ENCODE assay signal across 28 cellular contexts in the genomic region with DNA sequence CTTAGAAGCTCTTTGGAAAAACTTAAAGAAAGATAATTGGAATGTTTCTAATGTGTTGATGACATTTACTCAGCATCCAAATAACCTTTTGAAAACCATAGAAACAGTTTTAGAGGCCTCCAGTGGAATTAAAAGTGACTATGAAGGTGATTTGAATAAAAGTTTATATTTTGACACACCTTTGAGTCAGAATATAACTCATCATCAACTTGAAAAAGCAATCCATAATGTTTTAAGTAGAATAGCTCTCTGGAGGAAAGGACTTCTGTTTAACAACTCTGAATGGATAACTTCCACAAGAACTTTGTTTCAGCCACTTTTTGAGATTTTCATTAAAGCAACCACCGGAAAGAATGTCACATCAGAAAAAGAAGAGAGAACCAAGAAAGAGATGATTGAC.
"Had no signal": no experiment of that assay in that cellular context is flagged by ENCODE, and none has a peak within 500 bp of the region (broad histone marks: within the 10 kb centered on the region; RNA-seq: fewer than 3 reads in every experiment).

No MANE protein-coding gene starts in this region.

- H3K9me3 Mint-ChIP-seq: activated CD4-positive, alpha-beta T cell treated with anti-CD3 and anti-CD28 coated beads, Interleukin-2, amount 10 ng/mL, durations not matched to agents 24 days and 14 days; activated CD8-positive, alpha-beta T cell treated with anti-CD3 and anti-CD28 coated beads for 36 hours; activated naive CD4-positive, alpha-beta T cell treated with anti-CD3 and anti-CD28 coated beads for 36 hours; activated naive CD4-positive, alpha-beta T cell treated with anti-CD3 and anti-CD28 coated beads, Interleukin-2, amount 50 U/mL, for 72 hours; brain; central memory CD8-positive, alpha-beta T cell had no signal

- H3K36me3 Mint-ChIP-seq: activated naive CD4-positive, alpha-beta T cell treated with anti-CD3 and anti-CD28 coated beads, Interleukin-2, amount 50 U/mL, for 72 hours; brain had no signal

- H3K4me1 ChIP-seq: adrenal gland had no signal

- H3K27me3 Mint-ChIP-seq: activated CD8-positive, alpha-beta T cell treated with anti-CD3 and anti-CD28 coated beads for 36 hours; brain had no signal

- H3K4me2 ChIP-seq: KMS-11, PC-9 had no signal

- H3K9me3 ChIP-seq: adrenal gland had no signal

- H2AFZ ChIP-seq: PC-9 had no signal

- H3K36me3 ChIP-seq: adrenal gland, cardiac muscle cell, WERI-Rb-1 had no signal

- H3K27ac ChIP-seq: adrenal gland, cardiac muscle cell, KMS-11, PC-9, WERI-Rb-1 had no signal

- H3K27ac Mint-ChIP-seq: activated CD4-positive, alpha-beta T cell treated with anti-CD3 and anti-CD28 coated beads, Interleukin-2, amount 10 ng/mL, durations not matched to agents 24 days and 14 days; activated CD8-positive, alpha-beta T cell treated with anti-CD3 and anti-CD28 coated beads for 36 hours; activated naive CD4-positive, alpha-beta T cell treated with anti-CD3 and anti-CD28 coated beads for 36 hours; activated naive CD4-positive, alpha-beta T cell treated with anti-CD3 and anti-CD28 coated beads, Interleukin-2, amount 50 U/mL, for 72 hours; brain had no signal

- H3K4me3 Mint-ChIP-seq: activated CD4-positive, alpha-beta T cell treated with anti-CD3 and anti-CD28 coated beads, Interleukin-2, amount 10 ng/mL, durations not matched to agents 24 days and 14 days; activated CD8-positive, alpha-beta T cell treated with anti-CD3 and anti-CD28 coated beads for 36 hours; activated naive CD4-positive, alpha-beta T cell treated with anti-CD3 and anti-CD28 coated beads for 36 hours; brain; central memory CD8-positive, alpha-beta T cell had no signal

- FAIRE-seq: RCC 7860 had no signal

- H3K4me1 Mint-ChIP-seq: brain; central memory CD8-positive, alpha-beta T cell had no signal

- H3K27me3 ChIP-seq: adrenal gland, cardiac muscle cell had no signal

- DNase-seq: activated CD4-positive, alpha-beta T cell treated with anti-CD3 and anti-CD28 coated beads for 1 hour; activated CD4-positive, alpha-beta T cell treated with anti-CD3 and anti-CD28 coated beads, Interleukin-2, amount 10 ng/mL, durations not matched to agents 24 days and 14 days; activated CD4-positive, alpha-beta T cell treated with anti-CD3 and anti-CD28 coated beads, Interleukin-2, amount 50 U/mL, for 4 hours; activated CD4-positive, CD25-positive, alpha-beta regulatory T cell; activated gamma-delta T cell treated with Interleukin-2 at 50 U/mL for 16 hours; activated naive CD4-positive, alpha-beta T cell treated with anti-CD3 and anti-CD28 coated beads for 36 hours; activated T-cell treated with anti-CD3 and anti-CD28 coated beads, Interleukin-2, amount 50 U/mL, for 1 hour; adrenal gland; NCI-H1092 treated with DMSO at 0.1 percent for 48 hours; NCI-H1417; NCI-H146; NCI-H187; NCI-H2029 treated with DMSO at 0.1 percent for 48 hours; NCI-H2171 treated with DMSO at 0.1 percent for 48 hours; NCI-H345; NCI-H524 treated with DMSO at 0.1 percent for 48 hours; NK-92 treated with Interleukin-12 subunit alpha and Interleukin-12 subunit beta, amount 100 ng/mL, for 24 hours; PC-9; Right ventricle myocardium superior; SW 1271; WERI-Rb-1 had no signal

- H3K4me3 ChIP-seq: adrenal gland, cardiac muscle cell, PC-9 had no signal

- H3K9ac ChIP-seq: KMS-11 had no signal
